Comparison of ENCODE assay signal across 18 cellular contexts in genomic region chr14:104020471-104020870, GRCh38.
DNase-seq lines count a peak whose midpoint lies in the region; ATAC-seq and TF ChIP-seq lines count a peak whose summit lies in the region.
"Had no signal": no experiment of that assay in that cellular context is flagged by ENCODE, and none has a peak within 500 bp of the region (broad histone marks: within the 10 kb centered on the region; RNA-seq: fewer than 3 reads in every experiment).

No MANE protein-coding gene starts in this region.

- POLR2A ChIA-PET in CD8-positive, alpha-beta memory T cell (lab: Charles Lee) = no interaction called here

- intact Hi-C loops in head of caudate nucleus (cut with DNase I) (no loop called here), thyroid gland (cut with DNase I) (no loop called here)

- no peak overlapping the region for H3K27ac ChIP-seq in RWPE2 (ENCODE audit: poor library complexity, severe bottlenecking)
- peak overlapping the region in 1 of 3 donors; percentile 45 for H3K27ac ChIP-seq in thyroid gland
- H3K27ac ChIP-seq in CD8-positive, alpha-beta memory T cell (ENCODE audit: low read depth, low read length) = no peak overlapping the region
- H3K27ac ChIP-seq: BLaER1 had no signal

- no peaks in the 10 kb centered on the region for H3K9me3 ChIP-seq in RWPE2 (ENCODE audit: severe bottlenecking)
- H3K9me3 ChIP-seq in thyroid gland = no peaks in the 10 kb centered on the region
- no peaks in the 10 kb centered on the region for H3K9me3 ChIP-seq in CD8-positive, alpha-beta memory T cell (ENCODE audit: low read length)
- H3K9me3 ChIP-seq: BLaER1 had no signal

- H3K4me1 ChIP-seq in RWPE2 (ENCODE audit: insufficient read depth, poor library complexity, severe bottlenecking) = no peaks in the 10 kb centered on the region
- H3K4me1 ChIP-seq in thyroid gland = peaks cover 43 to 46% of the 10 kb centered on the region in 2 donors
- no peaks in the 10 kb centered on the region for H3K4me1 ChIP-seq in CD8-positive, alpha-beta memory T cell (ENCODE audit: insufficient read depth, low read length)

- H3K27ac Mint-ChIP-seq in CD8-positive, alpha-beta memory T cell = peak overlapping the region in 1 of 8 donors; percentile 61
- H3K27ac Mint-ChIP-seq: CD4-positive, alpha-beta memory T cell had no signal

- no peak for TF ChIP-seq CTCF in RWPE2 (IDR thresholded peaks at IDR 0.05; ENCODE audit: poor library complexity, severe bottlenecking)
- no peak for TF ChIP-seq CTCF in thyroid gland (IDR thresholded peaks at IDR 0.05)

- H3K4me1 Mint-ChIP-seq in activated T-cell treated with anti-CD3 and anti-CD28 coated beads, Interleukin-2, amount 50 U/mL, for 4 hours (ENCODE audit: low read depth) = no peaks in the 10 kb centered on the region
- H3K4me1 Mint-ChIP-seq in CD8-positive, alpha-beta memory T cell = no peaks in the 10 kb centered on the region
- H3K4me1 Mint-ChIP-seq: CD14-positive monocyte; CD4-positive, alpha-beta memory T cell had no signal

- ATAC-seq in RWPE2 (ENCODE audit: low read depth) = peak; percentile 41; the same call in 1 of the 3 replicates
- ATAC-seq in activated T-cell treated with anti-CD3 and anti-CD28 coated beads, Interleukin-2, amount 50 U/mL, for 4 hours = no peak
- ATAC-seq: GM12878, HCT116 had no signal

- no peaks in the 10 kb centered on the region for H3K36me3 Mint-ChIP-seq in activated T-cell treated with anti-CD3 and anti-CD28 coated beads, Interleukin-2, amount 50 U/mL, for 4 hours (ENCODE audit: insufficient read depth)
- H3K36me3 Mint-ChIP-seq in CD8-positive, alpha-beta memory T cell = no peaks in the 10 kb centered on the region
- H3K36me3 Mint-ChIP-seq: CD4-positive, alpha-beta memory T cell had no signal

- DNase-seq in NCI-H2171 treated with DMSO at 0.1 percent for 48 hours (lab: John Stamatoyannopoulos, UW) = peak; percentile 4
- DNase-seq in NCI-H2171 (lab: John Stamatoyannopoulos, UW) = no peak
- no peak for DNase-seq in RWPE2 (ENCODE audit: low spot score)
- DNase-seq in head of caudate nucleus = peak; percentile 16 to 91 (median 64)
- DNase-seq in thyroid gland = peak; percentile 75
- DNase-seq in activated T-cell treated with anti-CD3 and anti-CD28 coated beads, Interleukin-2, amount 50 U/mL, for 4 hours = no peak
- DNase-seq in CD8-positive, alpha-beta memory T cell = no peak
- DNase-seq: 8988T; Calu3; CD4-positive, alpha-beta memory T cell; DND-41; EL; GOT3; H7 had no signal

- H3K4me3 ChIP-seq in RWPE2 (ENCODE audit: severe bottlenecking) = no peak overlapping the region
- no peak overlapping the region for H3K4me3 ChIP-seq in thyroid gland (replicated peaks in 1 of 3)
- H3K4me3 ChIP-seq in CD8-positive, alpha-beta memory T cell (ENCODE audit: low read length) = no peak overlapping the region
- H3K4me3 ChIP-seq: BLaER1, GM12878 had no signal

- no peaks in the 10 kb centered on the region for H3K9me3 Mint-ChIP-seq in activated T-cell treated with anti-CD3 and anti-CD28 coated beads, Interleukin-2, amount 50 U/mL, for 4 hours
- H3K9me3 Mint-ChIP-seq in CD8-positive, alpha-beta memory T cell = no peaks in the 10 kb centered on the region
- H3K9me3 Mint-ChIP-seq: CD4-positive, alpha-beta memory T cell had no signal

- H3K36me3 ChIP-seq in RWPE2 (ENCODE audit: low read depth) = no peaks in the 10 kb centered on the region
- H3K36me3 ChIP-seq in thyroid gland = no peaks in the 10 kb centered on the region
- no peaks in the 10 kb centered on the region for H3K36me3 ChIP-seq in CD8-positive, alpha-beta memory T cell (ENCODE audit: insufficient read depth, low read length)
- H3K36me3 ChIP-seq: BLaER1 had no signal

- H3K27me3 Mint-ChIP-seq in activated T-cell treated with anti-CD3 and anti-CD28 coated beads, Interleukin-2, amount 50 U/mL, for 4 hours (ENCODE audit: low read depth) = peaks cover 21% of the 10 kb centered on the region
- peaks cover 13 to 39% of the 10 kb centered on the region in 2 donors for H3K27me3 Mint-ChIP-seq in CD8-positive, alpha-beta memory T cell

- 76 to 77% methylated on average over 9 of the region's 9 CpGs for WGBS in thyroid gland, 2 donors

- TF ChIP-seq POLR2A in thyroid gland (IDR thresholded peaks at IDR 0.05) = no peak

- CTCF ChIA-PET in CD8-positive, alpha-beta memory T cell (lab: Charles Lee) = no interaction called here

- no peak overlapping the region for H3K4me3 Mint-ChIP-seq in activated T-cell treated with anti-CD3 and anti-CD28 coated beads, Interleukin-2, amount 50 U/mL, for 4 hours
- no peak overlapping the region for H3K4me3 Mint-ChIP-seq in CD8-positive, alpha-beta memory T cell
- H3K4me3 Mint-ChIP-seq: CD4-positive, alpha-beta memory T cell had no signal

- peaks cover 5% of the 10 kb centered on the region for H3K27me3 ChIP-seq in RWPE2 (ENCODE audit: insufficient read depth, poor library complexity, severe bottlenecking)
- no peaks in the 10 kb centered on the region for H3K27me3 ChIP-seq in thyroid gland
- no peaks in the 10 kb centered on the region for H3K27me3 ChIP-seq in CD8-positive, alpha-beta memory T cell (ENCODE audit: insufficient read depth, low read length, poor library complexity, severe bottlenecking)
- H3K27me3 ChIP-seq: BLaER1 had no signal

Comparison
In these comparisons a context has a peak if more than half of its experiments do, and no peak if none do; other contexts are left out.
1. DNase-seq: peak in NCI-H2171 treated with DMSO at 0.1 percent for 48 hours (single experiment), head of caudate nucleus (42 of 42) and thyroid gland (2 of 2); none in NCI-H2171 (single experiment), RWPE2 (single experiment), activated T-cell treated with anti-CD3 and anti-CD28 coated beads, Interleukin-2, amount 50 U/mL, for 4 hours (single experiment) and CD8-positive, alpha-beta memory T cell (0 of 5).